ENCODE assay signal across 9 cellular contexts in the genomic region with DNA sequence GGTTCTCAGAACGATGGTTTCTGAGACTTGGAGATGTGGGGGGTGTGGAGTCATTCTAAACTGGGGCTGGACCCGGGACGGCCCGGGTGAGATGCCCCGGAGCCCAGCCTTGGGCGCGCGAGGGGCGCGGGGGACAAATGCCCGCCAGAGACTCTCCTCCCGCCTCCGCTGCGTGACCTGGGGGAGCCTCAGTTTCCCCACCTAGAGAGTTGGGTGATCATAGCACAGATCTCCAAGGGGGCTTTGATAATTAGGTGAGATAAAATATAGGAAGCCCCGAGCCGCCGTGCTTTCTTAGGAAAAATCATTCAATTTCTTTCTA. TPM values are rescaled to one million over a fixed set of nuclear protein-coding genes. Genes with fewer than 3 reads are reported as not detected.
DNase-seq lines count a peak whose midpoint lies in the region; ATAC-seq and TF ChIP-seq lines count a peak whose summit lies in the region.
"Had no signal": no experiment of that assay in that cellular context is flagged by ENCODE, and none has a peak within 500 bp of the region (broad histone marks: within the 10 kb centered on the region; RNA-seq: fewer than 3 reads in every experiment).

No MANE protein-coding gene starts in this region.

- peak overlapping the region; percentile 28 for H2BK15ac ChIP-seq in mesendoderm (replicated peaks; ENCODE audit: low read depth)

- DNase-seq in activated T-cell treated with anti-CD3 and anti-CD28 coated beads, Interleukin-2, amount 50 U/mL, for 72 hours = no peak
- DNase-seq in activated T-cell treated with anti-CD3 and anti-CD28 coated beads, Interleukin-2, amount 50 U/mL, for 48 hours = no peak
- DNase-seq in cardiac fibroblast (ENCODE audit: low read depth in 2 of 2) = no peak
- DNase-seq in mesendoderm = no peak
- no peak for DNase-seq in type B pancreatic cell (ENCODE audit: extremely low spot score, unreplicated experiment)
- DNase-seq in HuH-7 (ENCODE audit: low spot score) = no peak
- DNase-seq in GM13976 (ENCODE audit: low spot score) = no peak
- DNase-seq in MV-4-11 (lab: John Stamatoyannopoulos, UW) = no peak

- H2AK5ac ChIP-seq in mesendoderm (ENCODE audit: low read length) = no peak overlapping the region

- H3K27ac ChIP-seq in mesendoderm (ENCODE audit: low read depth, low read length) = peak overlapping the region; percentile 72

- H3K27me3 Mint-ChIP-seq in activated T-cell treated with anti-CD3 and anti-CD28 coated beads, Interleukin-2, amount 50 U/mL, for 72 hours (ENCODE audit: low read depth) = peaks cover 27% of the 10 kb centered on the region
- peaks cover 57% of the 10 kb centered on the region for H3K27me3 Mint-ChIP-seq in type B pancreatic cell

- H4K8ac ChIP-seq in mesendoderm (ENCODE audit: low read depth, low read length) = no peak overlapping the region

- H3K36me3 ChIP-seq in mesendoderm (ENCODE audit: control insufficient read depth, insufficient read depth, low read length) = no peaks in the 10 kb centered on the region

- peak overlapping the region; percentile 83 for H3K4me2 ChIP-seq in mesendoderm (ENCODE audit: low read length)

- H3K79me2 ChIP-seq in mesendoderm (ENCODE audit: control insufficient read depth, insufficient read depth, low read length) = peaks cover 5% of the 10 kb centered on the region

- H2BK5ac ChIP-seq in mesendoderm (ENCODE audit: low read length) = no peak overlapping the region

- H3K79me1 ChIP-seq in mesendoderm (ENCODE audit: low read length) = no peaks in the 10 kb centered on the region

- H4K5ac ChIP-seq in mesendoderm (ENCODE audit: low read length) = no peak overlapping the region

- H3K9me3 Mint-ChIP-seq in activated T-cell treated with anti-CD3 and anti-CD28 coated beads, Interleukin-2, amount 50 U/mL, for 72 hours = no peaks in the 10 kb centered on the region
- H3K9me3 Mint-ChIP-seq in type B pancreatic cell = no peaks in the 10 kb centered on the region

- H3K4me3 Mint-ChIP-seq in activated T-cell treated with anti-CD3 and anti-CD28 coated beads, Interleukin-2, amount 50 U/mL, for 72 hours = peak overlapping the region; percentile 67 to 88
- H3K4me3 Mint-ChIP-seq in type B pancreatic cell = peak overlapping the region; percentile 95

- no peak overlapping the region for H3K23ac ChIP-seq in mesendoderm (ENCODE audit: low read length)

- peaks cover 12% of the 10 kb centered on the region for H3K4me1 Mint-ChIP-seq in activated T-cell treated with anti-CD3 and anti-CD28 coated beads, Interleukin-2, amount 50 U/mL, for 72 hours (ENCODE audit: low read depth)
- H3K4me1 Mint-ChIP-seq in type B pancreatic cell (ENCODE audit: unreplicated experiment) = peaks cover 13% of the 10 kb centered on the region

- no peak for ATAC-seq in activated T-cell treated with anti-CD3 and anti-CD28 coated beads, Interleukin-2, amount 50 U/mL, for 72 hours (replicated peaks in 1 of 2)

- H3K18ac ChIP-seq in mesendoderm (ENCODE audit: low read length) = peak overlapping the region; percentile 65

- no peaks in the 10 kb centered on the region for H3K36me3 Mint-ChIP-seq in activated T-cell treated with anti-CD3 and anti-CD28 coated beads, Interleukin-2, amount 50 U/mL, for 72 hours (ENCODE audit: insufficient read depth in 2 of 2)
- H3K36me3 Mint-ChIP-seq in type B pancreatic cell = no peaks in the 10 kb centered on the region

- peaks cover 3% of the 10 kb centered on the region for H3K4me1 ChIP-seq in mesendoderm (ENCODE audit: control insufficient read depth, low read depth, low read length)

- in situ Hi-C loops in GM13976 (cut with MboI; ENCODE audit: low sequenced_read_pairs, unreplicated experiment) = no loop called here

- H3K4me3 ChIP-seq in cardiac fibroblast (replicated peaks in 1 of 2; ENCODE audit: low read depth in 2 of 2, low read length in 2 of 2) (peak overlapping the region; percentile 67 to 73), mesendoderm (ENCODE audit: low read length) (peak overlapping the region; percentile 18)

- H3K56ac ChIP-seq in mesendoderm (ENCODE audit: low read length) = peak overlapping the region; percentile 91

- no peak overlapping the region for H3K27ac Mint-ChIP-seq in activated T-cell treated with anti-CD3 and anti-CD28 coated beads, Interleukin-2, amount 50 U/mL, for 72 hours
- no peak overlapping the region for H3K27ac Mint-ChIP-seq in type B pancreatic cell

- H3K9ac ChIP-seq in mesendoderm (ENCODE audit: low read length) = peak overlapping the region; percentile 68

- no peak for TF ChIP-seq CTCF in cardiac fibroblast (IDR thresholded peaks at IDR 0.05; ENCODE audit: low read depth, low read length)
- TF ChIP-seq CTCF in type B pancreatic cell (conservative IDR thresholded peaks at IDR 0.05) = no peak
- no peak for TF ChIP-seq CTCF in GM13976 (IDR thresholded peaks at IDR 0.05; ENCODE audit: borderline replicate concordance, control extremely low read depth, extremely low read depth, insufficient read depth, missing control alignments)

- WGBS in mesendoderm (ENCODE audit: extremely low coverage, insufficient coverage, low lambda C conversion rate) = no CpG with 5 or more reads among the region's 17 CpGs

- H3K4ac ChIP-seq in mesendoderm (ENCODE audit: low read depth, low read length) = peak overlapping the region; percentile 38

- no peaks in the 10 kb centered on the region for H3K27me3 ChIP-seq in mesendoderm (ENCODE audit: insufficient read depth, low read length, poor library complexity)

- H2BK120ac ChIP-seq in mesendoderm (ENCODE audit: low read depth, low read length) = peak overlapping the region; percentile 83

RNA-seq across cellular contexts. Expression of a gene that starts 0.7 kb away (rescaled TPM):
- total RNA-seq in activated T-cell treated with anti-CD3 and anti-CD28 coated beads, Interleukin-2, amount 50 U/mL, for 72 hours = under 1 TPM; 0.35 to 0.50 TPM
- polyA plus RNA-seq in mesendoderm (2013, experiment 1 of 2) = 6.6 TPM
- polyA plus RNA-seq in mesendoderm (2013, experiment 2 of 2) = 6.2 TPM
- 3.7 and 7.5 TPM in 2 replicates for total RNA-seq in type B pancreatic cell (ENCODE audit: low replicate concordance)

RNA-seq across cellular contexts. Expression of a gene that starts 37.6 kb away (rescaled TPM):
- not detected for total RNA-seq in activated T-cell treated with anti-CD3 and anti-CD28 coated beads, Interleukin-2, amount 50 U/mL, for 72 hours
- 0.03 TPM for polyA plus RNA-seq in mesendoderm (2013, experiment 1 of 2)
- polyA plus RNA-seq in mesendoderm (2013, experiment 2 of 2) = 0.03 TPM
- 0.17 TPM in 1 of 2 replicates, not detected in the other for total RNA-seq in type B pancreatic cell (ENCODE audit: low replicate concordance)
- total RNA-seq: renal cortical epithelial cell had no signal
